Comparison of ENCODE assay signal across 13 cellular contexts in genomic region chr3:190183121-190183520, GRCh38.
A peak's percentile ranks its signal among the peaks of the same experiment; 100 is the strongest.
DNase-seq lines count a peak whose midpoint lies in the region; ATAC-seq and TF ChIP-seq lines count a peak whose summit lies in the region.
"Had no signal": no experiment of that assay in that cellular context is flagged by ENCODE, and none has a peak within 500 bp of the region (broad histone marks: within the 10 kb centered on the region; RNA-seq: fewer than 3 reads in every experiment).

No MANE protein-coding gene starts in this region.

- H3K9ac ChIP-seq in PC-3 (ENCODE audit: low read length), result peak overlapping the region; percentile 73

- H3K9me2 ChIP-seq in PC-3 (replicated peaks; ENCODE audit: low read length), result no peaks in the 10 kb centered on the region

- H3K27me3 ChIP-seq in PC-3 (ENCODE audit: low read length), result no peaks in the 10 kb centered on the region
- H3K27me3 ChIP-seq: neutrophil, uterus had no signal

- H3K9me3 Mint-ChIP-seq in activated T-helper 1 cell treated with anti-CD3 and anti-CD28 coated beads, Interleukin-12 subunit alpha, Interleukin-12 subunit beta, Interleukin-2, Interleukin-4 antibody, amounts not matched to agents 30 ng/mL and 10 ng/mL and 1 ng/mL, durations not matched to agents 14 hours and 24 hours and 36 hours, result no peaks in the 10 kb centered on the region
- no peaks in the 10 kb centered on the region for H3K9me3 Mint-ChIP-seq in Calu3 (ENCODE audit: low read depth, unreplicated experiment)
- H3K9me3 Mint-ChIP-seq: central memory CD8-positive, alpha-beta T cell had no signal

- DNase-seq in NOMO-1 treated with DMSO at 0.1 percent for 48 hours (lab: John Stamatoyannopoulos, UW; ENCODE audit: unreplicated experiment), result peak; percentile 28
- DNase-seq in NOMO-1 treated with dmso at 0.1 percent for 144 hours (lab: John Stamatoyannopoulos, UW; ENCODE audit: unreplicated experiment), result no peak
- peak; percentile 77 for DNase-seq in PC-3
- peak; percentile 88 for DNase-seq in fibroblast of the aortic adventitia (ENCODE audit: low read depth)
- peak in 2 of 49 donors; percentile 15 to 26 for DNase-seq in substantia nigra (lab: John Stamatoyannopoulos, UW)
- DNase-seq in activated T-helper 1 cell treated with anti-CD3 and anti-CD28 coated beads, Interleukin-12 subunit alpha, Interleukin-12 subunit beta, Interleukin-2, Interleukin-4 antibody, amounts not matched to agents 30 ng/mL and 10 ng/mL and 1 ng/mL, durations not matched to agents 14 hours and 24 hours and 36 hours (ENCODE audit: low spot score), result no peak
- DNase-seq in SHP77 (lab: John Stamatoyannopoulos, UW), result no peak
- DNase-seq in Calu3, result no peak
- DNase-seq: CD4-positive, alpha-beta memory T cell; uterus had no signal

- H3K4me3 ChIP-seq in PC-3 (ENCODE audit: low read length), result peak overlapping the region; percentile 42; the same call in 1 of the 2 replicates
- no peak overlapping the region for H3K4me3 ChIP-seq in fibroblast of the aortic adventitia (ENCODE audit: low read depth, low read length)
- H3K4me3 ChIP-seq: SK-N-MC, uterus had no signal

- peak overlapping the region; percentile 96 for H3K27ac ChIP-seq in PC-3 (ENCODE audit: low read length)
- peak overlapping the region; percentile 21 for H3K27ac ChIP-seq in substantia nigra (ENCODE audit: low read depth, low read length, poor library complexity, severe bottlenecking)
- H3K27ac ChIP-seq: neutrophil, SK-N-MC, uterus had no signal

- peaks cover 8% of the 10 kb centered on the region for H3F3A ChIP-seq in PC-3 (ENCODE audit: low read length, unreplicated experiment)

- H3K36me3 ChIP-seq in PC-3 (ENCODE audit: low read depth, low read length), result no peaks in the 10 kb centered on the region
- H3K36me3 ChIP-seq: neutrophil, uterus had no signal

- peaks cover 1% of the 10 kb centered on the region for H3K27me3 Mint-ChIP-seq in activated T-helper 1 cell treated with anti-CD3 and anti-CD28 coated beads, Interleukin-12 subunit alpha, Interleukin-12 subunit beta, Interleukin-2, Interleukin-4 antibody, amounts not matched to agents 30 ng/mL and 10 ng/mL and 1 ng/mL, durations not matched to agents 14 hours and 24 hours and 36 hours (ENCODE audit: insufficient read depth)
- no peaks in the 10 kb centered on the region for H3K27me3 Mint-ChIP-seq in Calu3 (ENCODE audit: unreplicated experiment)
- H3K27me3 Mint-ChIP-seq: CD4-positive, alpha-beta memory T cell; central memory CD8-positive, alpha-beta T cell had no signal

- CTCF ChIA-PET in PC-3 (lab: Charles Lee), result interaction anchor here (0.5 kb wide), 1 partner anchor 26 kb away, joined by 4 read pairs; no protein-coding TSS in a partner anchor
- CTCF ChIA-PET in Calu3 (lab: Charles Lee), result no interaction called here

- POLR2A ChIA-PET in PC-3 (lab: Charles Lee; ENCODE audit: unreplicated experiment), result no interaction called here

- no peaks in the 10 kb centered on the region for H3K79me2 ChIP-seq in PC-3 (ENCODE audit: low read length)

- H3K36me3 Mint-ChIP-seq in activated T-helper 1 cell treated with anti-CD3 and anti-CD28 coated beads, Interleukin-12 subunit alpha, Interleukin-12 subunit beta, Interleukin-2, Interleukin-4 antibody, amounts not matched to agents 30 ng/mL and 10 ng/mL and 1 ng/mL, durations not matched to agents 14 hours and 24 hours and 36 hours (ENCODE audit: low read depth), result no peaks in the 10 kb centered on the region
- no peaks in the 10 kb centered on the region for H3K36me3 Mint-ChIP-seq in Calu3 (ENCODE audit: insufficient read depth, unreplicated experiment)
- H3K36me3 Mint-ChIP-seq: CD4-positive, alpha-beta memory T cell had no signal

- peak; percentile 31 for ATAC-seq in PC-3

- no peak overlapping the region for H3K27ac Mint-ChIP-seq in activated T-helper 1 cell treated with anti-CD3 and anti-CD28 coated beads, Interleukin-12 subunit alpha, Interleukin-12 subunit beta, Interleukin-2, Interleukin-4 antibody, amounts not matched to agents 30 ng/mL and 10 ng/mL and 1 ng/mL, durations not matched to agents 14 hours and 24 hours and 36 hours
- no peak overlapping the region for H3K27ac Mint-ChIP-seq in Calu3 (ENCODE audit: unreplicated experiment)
- H3K27ac Mint-ChIP-seq: CD4-positive, alpha-beta memory T cell had no signal

- no peaks in the 10 kb centered on the region for H3K9me3 ChIP-seq in PC-3 (ENCODE audit: low read length)
- H3K9me3 ChIP-seq: neutrophil, uterus had no signal

- intact Hi-C loops in PC-3 (cut with micrococcal nuclease), result no loop called here
- intact Hi-C loops in activated T-helper 1 cell treated with anti-CD3 and anti-CD28 coated beads, Interleukin-12 subunit alpha, Interleukin-12 subunit beta, Interleukin-2, Interleukin-4 antibody, amounts not matched to agents 30 ng/mL and 10 ng/mL and 1 ng/mL, durations not matched to agents 14 hours and 24 hours and 36 hours (cut with micrococcal nuclease), result no loop called here
- intact Hi-C loops in Calu3 (cut with micrococcal nuclease; ENCODE audit: unreplicated experiment), result no loop called here

- no peaks in the 10 kb centered on the region for H3K4me1 Mint-ChIP-seq in activated T-helper 1 cell treated with anti-CD3 and anti-CD28 coated beads, Interleukin-12 subunit alpha, Interleukin-12 subunit beta, Interleukin-2, Interleukin-4 antibody, amounts not matched to agents 30 ng/mL and 10 ng/mL and 1 ng/mL, durations not matched to agents 14 hours and 24 hours and 36 hours (ENCODE audit: low read depth)
- peaks cover 18% of the 10 kb centered on the region for H3K4me1 Mint-ChIP-seq in Calu3 (ENCODE audit: low read depth, unreplicated experiment)
- H3K4me1 Mint-ChIP-seq: CD4-positive, alpha-beta memory T cell; central memory CD8-positive, alpha-beta T cell had no signal

- peak overlapping the region; percentile 42 for H2AFZ ChIP-seq in PC-3 (ENCODE audit: low read length)

- peak overlapping the region; percentile 79 for H3K4me2 ChIP-seq in PC-3 (ENCODE audit: low read length)

- peaks cover 56% of the 10 kb centered on the region for H3K4me1 ChIP-seq in PC-3 (ENCODE audit: insufficient read depth, low read length)
- H3K4me1 ChIP-seq: uterus had no signal

- no peak overlapping the region for H3K4me3 Mint-ChIP-seq in activated T-helper 1 cell treated with anti-CD3 and anti-CD28 coated beads, Interleukin-12 subunit alpha, Interleukin-12 subunit beta, Interleukin-2, Interleukin-4 antibody, amounts not matched to agents 30 ng/mL and 10 ng/mL and 1 ng/mL, durations not matched to agents 14 hours and 24 hours and 36 hours
- no peak overlapping the region for H3K4me3 Mint-ChIP-seq in Calu3 (ENCODE audit: low read depth, unreplicated experiment)
- H3K4me3 Mint-ChIP-seq: CD4-positive, alpha-beta memory T cell; central memory CD8-positive, alpha-beta T cell had no signal

- TF ChIP-seq CTCF in PC-3 (conservative IDR thresholded peaks at IDR 0.05; ENCODE audit: low read depth, low read length) (no peak), fibroblast of the aortic adventitia (IDR thresholded peaks at IDR 0.05; ENCODE audit: insufficient read depth, low read length) (no peak), Calu3 (IDR thresholded peaks at IDR 0.05; ENCODE audit: unreplicated experiment) (no peak)

- BruUV-seq in PC-3 (replicated peaks; lab: Mats Ljungman, UMichigan) (no TSS peak), Calu3 (replicated peaks; lab: Mats Ljungman, UMichigan) (no TSS peak)

- no peaks in the 10 kb centered on the region for H4K20me1 ChIP-seq in PC-3 (ENCODE audit: low read length)

Comparison
In these comparisons a context has a peak if more than half of its experiments do, and no peak if none do; other contexts are left out.
1. DNase-seq: peak in NOMO-1 treated with DMSO at 0.1 percent for 48 hours (single experiment), PC-3 (single experiment) and fibroblast of the aortic adventitia (single experiment); none in NOMO-1 treated with dmso at 0.1 percent for 144 hours (single experiment), activated T-helper 1 cell treated with anti-CD3 and anti-CD28 coated beads, Interleukin-12 subunit alpha, Interleukin-12 subunit beta, Interleukin-2, Interleukin-4 antibody, amounts not matched to agents 30 ng/mL and 10 ng/mL and 1 ng/mL, durations not matched to agents 14 hours and 24 hours and 36 hours (single experiment), SHP77 (0 of 2) and Calu3 (single experiment).